11 cellular contexts compared by ENCODE assay signal in genomic region chr3:58350627-58351013, GRCh38. TPM values are rescaled to one million over a fixed set of nuclear protein-coding genes. Genes with fewer than 3 reads are reported as not detected.
DNase-seq lines count a peak whose midpoint lies in the region; TF ChIP-seq lines count a peak whose summit lies in the region.
"Had no signal": no experiment of that assay in that cellular context is flagged by ENCODE, and none has a peak within 500 bp of the region (broad histone marks: within the 10 kb centered on the region; RNA-seq: fewer than 3 reads in every experiment).

No MANE protein-coding gene starts in this region.

- H3K27ac ChIP-seq in VCaP = peak overlapping the region; percentile 31; the same call in 1 of the 2 replicates
- H3K27ac ChIP-seq in mesenchymal stem cell (ENCODE audit: low read length, poor library complexity, severe bottlenecking) = no peak overlapping the region
- H3K27ac ChIP-seq: WERI-Rb-1 had no signal

- no peak overlapping the region for H3K9ac ChIP-seq in mesenchymal stem cell (ENCODE audit: low read length)

- H2BK120ac ChIP-seq in mesenchymal stem cell (ENCODE audit: low read depth, low read length) = no peak overlapping the region

- H3K79me1 ChIP-seq in mesenchymal stem cell (replicated peaks; ENCODE audit: low read length, poor library complexity, severe bottlenecking) = peaks cover 9% of the 10 kb centered on the region

- no peak overlapping the region for H3K4ac ChIP-seq in mesenchymal stem cell (ENCODE audit: low read depth in 1 of 2, low read length in 2 of 2)

- H3K36me3 ChIP-seq in mesenchymal stem cell (ENCODE audit: control insufficient read depth in 1 of 2, insufficient read depth in 2 of 2, low read depth in 1 of 2, low read length in 2 of 2) = no peaks in the 10 kb centered on the region
- H3K36me3 ChIP-seq: WERI-Rb-1 had no signal

- no peak overlapping the region for H3K23ac ChIP-seq in mesenchymal stem cell (ENCODE audit: low read length in 2 of 2)

- no peak for TF ChIP-seq CTCF in VCaP (conservative IDR thresholded peaks at IDR 0.05)
- TF ChIP-seq CTCF in GM10266 (IDR thresholded peaks at IDR 0.05; ENCODE audit: control insufficient read depth, insufficient read depth, low read depth, missing control alignments) = no peak

- H3K14ac ChIP-seq in mesenchymal stem cell (ENCODE audit: low read length in 2 of 2) = peak overlapping the region in 1 of 2 experiments; percentile 20

- no peak overlapping the region for H3K4me3 ChIP-seq in mesenchymal stem cell (ENCODE audit: insufficient read depth in 1 of 2, low read depth in 1 of 2, low read length in 2 of 2)

- no peak overlapping the region for H4K91ac ChIP-seq in mesenchymal stem cell (ENCODE audit: low read length)

- no peak overlapping the region for H2AK5ac ChIP-seq in mesenchymal stem cell (ENCODE audit: low read length, severe bottlenecking)

- H2AFZ ChIP-seq in mesenchymal stem cell (ENCODE audit: low read depth, low read length) = no peak overlapping the region

- no peaks in the 10 kb centered on the region for H3K27me3 ChIP-seq in mesenchymal stem cell (ENCODE audit: control insufficient read depth in 1 of 2, insufficient read depth in 1 of 2, low read length in 2 of 2)

- no peak overlapping the region for H3K4me2 ChIP-seq in mesenchymal stem cell (ENCODE audit: low read length, poor library complexity, severe bottlenecking)

- H2BK15ac ChIP-seq in mesenchymal stem cell (ENCODE audit: low read depth, poor library complexity, severe bottlenecking) = no peak overlapping the region

- H4K8ac ChIP-seq in mesenchymal stem cell (ENCODE audit: low read length) = peak overlapping the region; percentile 43

- no peaks in the 10 kb centered on the region for H3K4me1 ChIP-seq in mesenchymal stem cell (ENCODE audit: control insufficient read depth, insufficient read depth, low read depth, low read length)

- no peaks in the 10 kb centered on the region for H3K9me3 ChIP-seq in mesenchymal stem cell (ENCODE audit: control insufficient read depth, low read length)

- no peak overlapping the region for H3K18ac ChIP-seq in mesenchymal stem cell (ENCODE audit: low read depth in 1 of 2, low read length in 2 of 2)

- H2BK5ac ChIP-seq in mesenchymal stem cell (ENCODE audit: low read depth, low read length, poor library complexity, severe bottlenecking) = no peak overlapping the region

- peak overlapping the region in 1 of 2 experiments; percentile 66 for H2BK12ac ChIP-seq in mesenchymal stem cell (ENCODE audit: low read length in 2 of 2)

- peak; percentile 82 for DNase-seq in GF-D8 (lab: John Stamatoyannopoulos, UW)
- peak; percentile 47 for DNase-seq in HT1080 (ENCODE audit: low read depth)
- DNase-seq in mesenchymal stem cell = peak; percentile 59
- DNase-seq in NCI-H526 (lab: John Stamatoyannopoulos, UW) = no peak
- no peak for DNase-seq in NCI-H1092 (lab: John Stamatoyannopoulos, UW)
- DNase-seq in GM10266 (ENCODE audit: extremely low spot score) = no peak
- DNase-seq in COLO829 (ENCODE audit: low spot score) = no peak
- DNase-seq: cerebellar nuclear complex, NCI-H146, WERI-Rb-1 had no signal

- 96% methylated on average over 2 of the region's 2 CpGs for WGBS in mesenchymal stem cell

RNA-seq across cellular contexts. Expression of gene PXK, which starts 17.9 kb away (rescaled TPM):
- 19.6 and 23.3 TPM in 2 replicates for total RNA-seq in HT1080 (2014; rRNA removed; shearing (Covaris generic))
- polyA plus RNA-seq in HT1080 (2015; cell fraction: cytosol; rRNA removed) = 28.9 and 39.7 TPM in 2 replicates
- polyA plus RNA-seq in HT1080 (2015; cell fraction: nucleus; rRNA removed) = 42.4 and 42.7 TPM in 2 replicates
- polyA plus RNA-seq in mesenchymal stem cell (2013, experiment 1 of 2) = 35.4 TPM
- polyA plus RNA-seq in mesenchymal stem cell (2013, experiment 2 of 2) = 33.7 TPM

RNA-seq across cellular contexts. Expression of gene HTD2, which starts 44.3 kb away (rescaled TPM):
- 10.1 and 11.6 TPM in 2 replicates for total RNA-seq in HT1080 (2014; rRNA removed; shearing (Covaris generic))
- polyA plus RNA-seq in HT1080 (2015; cell fraction: cytosol; rRNA removed) = 11.3 and 12.4 TPM in 2 replicates
- 8.4 and 8.6 TPM in 2 replicates for polyA plus RNA-seq in HT1080 (2015; cell fraction: nucleus; rRNA removed)
- 4.0 TPM for polyA plus RNA-seq in mesenchymal stem cell (2013, experiment 1 of 2)
- polyA plus RNA-seq in mesenchymal stem cell (2013, experiment 2 of 2) = 5.2 TPM

RNA-seq across cellular contexts. Expression of gene RPP14, which starts 44.6 kb away (rescaled TPM):
- total RNA-seq in HT1080 (2014; rRNA removed; shearing (Covaris generic)) = 20.0 and 23.0 TPM in 2 replicates
- 16.8 and 17.5 TPM in 2 replicates for polyA plus RNA-seq in HT1080 (2015; cell fraction: cytosol; rRNA removed)
- polyA plus RNA-seq in HT1080 (2015; cell fraction: nucleus; rRNA removed) = 14.2 and 16.2 TPM in 2 replicates
- polyA plus RNA-seq in mesenchymal stem cell (2013, experiment 1 of 2) = 11.6 TPM
- polyA plus RNA-seq in mesenchymal stem cell (2013, experiment 2 of 2) = 11.5 TPM

Comparison
In these comparisons a context has a peak if more than half of its experiments do, and no peak if none do; other contexts are left out.
1. DNase-seq: peak in GF-D8 (single experiment), HT1080 (single experiment) and mesenchymal stem cell (single experiment); none in NCI-H526 (0 of 2), NCI-H1092 (single experiment), GM10266 (single experiment) and COLO829 (single experiment).